8 cellular contexts compared by ENCODE assay signal in genomic region chr11:46295312-46295995, GRCh38. TPM values are rescaled to one million over a fixed set of nuclear protein-coding genes. Genes with fewer than 3 reads are reported as not detected.
DNase-seq lines count a peak whose midpoint lies in the region; ATAC-seq, FAIRE-seq and TF ChIP-seq lines count a peak whose summit lies in the region.

No MANE protein-coding gene starts in this region.

- WGBS in pancreas, 2 donors: 1 to 3% methylated on average over 53 to 58 of the region's 58 CpGs

- H3K27me3 ChIP-seq in pancreas: no peaks in the 10 kb centered on the region
- no peaks in the 10 kb centered on the region for H3K27me3 ChIP-seq in thoracic aorta (replicated peaks; ENCODE audit: insufficient read depth)

- H3K36me3 Mint-ChIP-seq in activated naive CD4-positive, alpha-beta T cell treated with anti-CD3 and anti-CD28 coated beads, Interleukin-2, amount 50 U/mL, for 24 hours: no peaks in the 10 kb centered on the region

- H3K9ac ChIP-seq in SK-N-MC (ENCODE audit: insufficient read length): peak overlapping the region; percentile 74

- intact Hi-C loops in Right ventricle myocardium inferior (cut with DNase I): loop anchor here (5.0 kb wide), 1 partner anchor 53 kb away; no protein-coding TSS in a partner anchor
- intact Hi-C loops in pancreas (cut with DNase I): loop anchor here in 1 of 3 donors (5.0 kb wide), 1 partner anchor 58 kb away; no protein-coding TSS in a partner anchor

- DNase-seq in HT1080 (ENCODE audit: low read depth) (peak; percentile 60), SK-N-MC (ENCODE audit: low read depth, low spot score) (no peak), Right ventricle myocardium inferior (ENCODE audit: missing footprints) (peak; percentile 87), pancreas (peak in 5 of 6 donors; percentile 62 to 89 (median 70)), thoracic aorta (ENCODE audit: low spot score) (no peak)

- no peaks in the 10 kb centered on the region for H3K9me3 ChIP-seq in SK-N-MC (ENCODE audit: low read depth, low read length)
- no peaks in the 10 kb centered on the region for H3K9me3 ChIP-seq in pancreas
- H3K9me3 ChIP-seq in thoracic aorta: no peaks in the 10 kb centered on the region

- H3K27ac ChIP-seq in SK-N-MC: no peak overlapping the region
- no peak overlapping the region for H3K27ac ChIP-seq in pancreas
- H3K27ac ChIP-seq in thoracic aorta: no peak overlapping the region

- no peaks in the 10 kb centered on the region for H3K9me3 Mint-ChIP-seq in activated naive CD4-positive, alpha-beta T cell treated with anti-CD3 and anti-CD28 coated beads, Interleukin-2, amount 50 U/mL, for 24 hours

- H3K4me1 ChIP-seq in pancreas (peaks cover 0 to 5% (median 4%) of the 10 kb centered on the region in 3 donors), thoracic aorta (ENCODE audit: control insufficient read depth in 1 of 2, low read depth in 2 of 2) (peaks cover 11 to 39% of the 10 kb centered on the region in 2 donors)

- peak; percentile 66 for ATAC-seq in GM18511 (IDR thresholded peaks at IDR 0.05; ENCODE audit: unreplicated experiment)
- peak; percentile 89 for ATAC-seq in Right ventricle myocardium inferior
- ATAC-seq in pancreas: peak; percentile 42 to 91 (median 86)
- peak; percentile 47 for ATAC-seq in thoracic aorta (ENCODE audit: insufficient number of reproducible peaks, low FRiP score, low read depth)
- no peak for ATAC-seq in HG03025 (IDR thresholded peaks at IDR 0.05; ENCODE audit: low FRiP score, unreplicated experiment)

- H3K27me3 Mint-ChIP-seq in activated naive CD4-positive, alpha-beta T cell treated with anti-CD3 and anti-CD28 coated beads, Interleukin-2, amount 50 U/mL, for 24 hours: peaks cover 5% of the 10 kb centered on the region

- H3K4me3 Mint-ChIP-seq in activated naive CD4-positive, alpha-beta T cell treated with anti-CD3 and anti-CD28 coated beads, Interleukin-2, amount 50 U/mL, for 24 hours: peak overlapping the region; percentile 90

- H3K27ac Mint-ChIP-seq in activated naive CD4-positive, alpha-beta T cell treated with anti-CD3 and anti-CD28 coated beads, Interleukin-2, amount 50 U/mL, for 24 hours: no peak overlapping the region

- no peak for FAIRE-seq in pancreas (lab: Jason Lieb, UNC)

- TF ChIP-seq CTCF in pancreas (IDR thresholded peaks at IDR 0.05): no peak
- no peak for TF ChIP-seq CTCF in thoracic aorta (IDR thresholded peaks at IDR 0.05)

- H3K4me1 Mint-ChIP-seq in activated naive CD4-positive, alpha-beta T cell treated with anti-CD3 and anti-CD28 coated beads, Interleukin-2, amount 50 U/mL, for 24 hours: no peaks in the 10 kb centered on the region

- peak overlapping the region; percentile 84 for H3K4me3 ChIP-seq in SK-N-MC
- H3K4me3 ChIP-seq in pancreas: peak overlapping the region; percentile 16 to 35 (median 34)
- H3K4me3 ChIP-seq in thoracic aorta: peak overlapping the region; percentile 89

- H3K36me3 ChIP-seq in SK-N-MC (ENCODE audit: insufficient read depth, low read length) (no peaks in the 10 kb centered on the region), pancreas (peaks cover 0 to 28% (median 0%) of the 10 kb centered on the region in 3 donors), thoracic aorta (no peaks in the 10 kb centered on the region)

RNA-seq across cellular contexts. Expression of gene CREB3L1, which starts 18.0 kb away (rescaled TPM):
- total RNA-seq in HT1080 (2014; rRNA removed; shearing (Covaris generic)): 3.3 and 5.1 TPM in 2 replicates
- 11.6 and 12.7 TPM in 2 replicates for polyA plus RNA-seq in HT1080 (2015; cell fraction: cytosol; rRNA removed)
- 6.8 and 7.7 TPM in 2 replicates for polyA plus RNA-seq in HT1080 (2015; cell fraction: nucleus; rRNA removed)
- total RNA-seq in Right ventricle myocardium inferior (64.1 TPM), pancreas (100 to 1,000 TPM in 1 of 6 donors, 10 to 100 TPM in 5; 26.3 to 129 (median 47.9) TPM), thoracic aorta (1 to 10 TPM; 3.0 to 7.6 TPM)
- polyA plus RNA-seq in pancreas: 10 to 100 TPM; 40.1 to 59.1 TPM

RNA-seq across cellular contexts. Expression of gene DGKZ, which starts 51.8 kb away (rescaled TPM):
- 107 and 115 TPM in 2 replicates for total RNA-seq in HT1080 (2014; rRNA removed; shearing (Covaris generic))
- 54.7 and 59.2 TPM in 2 replicates for polyA plus RNA-seq in HT1080 (2015; cell fraction: cytosol; rRNA removed)
- 70.9 and 71.9 TPM in 2 replicates for polyA plus RNA-seq in HT1080 (2015; cell fraction: nucleus; rRNA removed)
- total RNA-seq in Right ventricle myocardium inferior: 67.5 TPM
- total RNA-seq in pancreas: 10 to 100 TPM; 34.1 to 46.3 (median 35.0) TPM
- 10 to 100 TPM; 81.1 to 88.8 TPM for polyA plus RNA-seq in pancreas
- 10 to 100 TPM; 40.6 to 68.2 TPM for total RNA-seq in thoracic aorta

Comparison
In these comparisons a context has a peak if more than half of its experiments do, and no peak if none do; other contexts are left out.
1. DNase-seq: peak in HT1080 (single experiment), Right ventricle myocardium inferior (single experiment) and pancreas (5 of 6); none in SK-N-MC (single experiment) and thoracic aorta (single experiment).
2. H3K4me3 ChIP-seq: peak in every context shown above with its lines; median percentile 89 in thoracic aorta; 84 in SK-N-MC; 34 in pancreas.